In the genomic region with DNA sequence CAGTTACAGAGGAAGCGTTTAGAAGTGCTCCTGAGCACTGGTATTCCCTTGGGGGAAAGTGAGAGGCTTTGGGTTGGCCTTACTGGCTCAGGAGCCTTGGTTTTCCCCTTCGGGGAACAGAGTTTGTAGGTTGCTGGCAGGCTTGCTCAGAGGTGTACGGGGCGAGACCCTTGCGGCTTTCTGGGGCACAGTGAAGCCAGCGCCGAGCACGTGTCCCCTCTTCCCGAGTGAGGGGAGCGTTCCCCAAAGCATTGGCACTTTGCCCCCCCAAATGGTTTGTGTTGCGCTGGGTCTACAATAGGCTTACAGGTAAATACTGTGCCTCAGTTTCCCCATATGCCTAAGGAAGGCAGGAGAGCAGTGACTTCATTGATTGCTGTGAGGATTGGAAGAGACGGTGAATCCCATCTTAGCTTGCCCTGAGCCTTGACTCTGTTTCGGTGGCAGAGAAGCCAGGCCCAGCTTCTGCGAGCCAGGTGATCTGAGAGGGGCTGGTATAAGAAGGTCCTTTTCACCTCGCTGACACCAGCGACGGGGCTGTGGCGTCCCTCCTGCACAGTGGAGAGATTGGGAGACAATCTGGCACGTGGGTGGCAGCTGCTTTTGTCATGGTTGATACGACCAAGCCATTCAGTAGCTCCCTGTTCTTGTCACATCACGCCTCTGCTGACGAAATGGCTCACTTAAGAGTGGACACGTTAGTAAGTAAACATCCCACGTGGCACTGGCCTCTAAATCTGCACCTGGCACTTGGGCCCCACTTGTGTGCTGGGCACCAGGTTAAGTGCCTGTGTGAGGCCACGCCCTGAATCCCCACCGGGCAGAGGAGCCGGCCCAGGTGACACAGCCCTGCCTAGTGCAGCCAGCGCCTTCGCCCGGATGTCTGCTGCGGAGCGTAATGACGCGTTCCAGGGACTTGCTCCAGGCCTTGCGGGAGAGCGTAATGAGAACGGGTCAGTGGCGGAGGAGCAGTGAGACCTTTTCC, we compare ENCODE assay signal across 16 cellular contexts. TPM values are rescaled to one million over a fixed set of nuclear protein-coding genes. Genes with fewer than 3 reads are reported as not detected.
DNase-seq lines count a peak whose midpoint lies in the region; ATAC-seq and TF ChIP-seq lines count a peak whose summit lies in the region.
"Had no signal": no experiment of that assay in that cellular context is flagged by ENCODE, and none has a peak within 500 bp of the region (broad histone marks: within the 10 kb centered on the region; RNA-seq: fewer than 3 reads in every experiment).

No MANE protein-coding gene starts in this region.

- H3K9ac ChIP-seq in endodermal cell (ENCODE audit: extremely low read depth, low read length, poor library complexity, severe bottlenecking) = no peak overlapping the region

- no peak for ATAC-seq in HG02981 (IDR thresholded peaks at IDR 0.05; ENCODE audit: unreplicated experiment)
- ATAC-seq: gastroesophageal sphincter, psoas muscle had no signal

- DNase-seq in activated effector memory CD4-positive, alpha-beta T cell treated with anti-CD3 and anti-CD28 coated beads, Interleukin-2, amount 50 U/mL, for 16 hours = peak; percentile 55
- no peak for DNase-seq in activated effector memory CD4-positive, alpha-beta T cell treated with Interleukin-2 at 50 U/mL for 16 hours
- DNase-seq in NCI-H2107 (lab: John Stamatoyannopoulos, UW) = peak; percentile 22
- peak; percentile 43 for DNase-seq in endodermal cell
- peak; percentile 5 for DNase-seq in stomach
- no peak for DNase-seq in HuH-7.5 (ENCODE audit: low spot score)
- DNase-seq in HT-29 (ENCODE audit: low spot score) = no peak
- DNase-seq: activated CD4-positive, alpha-beta memory T cell treated with anti-CD3 and anti-CD28 coated beads, Interleukin-2, amount 10 ng/mL, durations not matched to agents 7 days and 5 days; NCI-H526; psoas muscle; Right ventricle myocardium superior; T1000; thyroid gland had no signal

- TF ChIP-seq CTCF in endodermal cell (conservative IDR thresholded peaks at IDR 0.05) = no peak
- TF ChIP-seq CTCF in stomach (IDR thresholded peaks at IDR 0.05) = no peak

- WGBS in endodermal cell (ENCODE audit: insufficient coverage in 1 of 2, insufficient read length in 1 of 2), 2 experiments = 93% methylated on average over 34 to 38 of the region's 38 CpGs
- 82 to 90% (median 87%) methylated on average over 32 to 38 of the region's 38 CpGs for WGBS in stomach, 5 donors

- intact Hi-C loops in stomach (cut with DNase I; ENCODE audit: low total_unique reads) = no loop called here

- H3K27ac Mint-ChIP-seq in endodermal cell = no peak overlapping the region
- H3K27ac Mint-ChIP-seq: activated CD4-positive, alpha-beta memory T cell treated with anti-CD3 and anti-CD28 coated beads, Interleukin-2, amount 10 ng/mL, durations not matched to agents 7 days and 5 days had no signal

- no peaks in the 10 kb centered on the region for H3K36me3 ChIP-seq in endodermal cell (ENCODE audit: control insufficient read depth, insufficient read depth, low read length)
- no peaks in the 10 kb centered on the region for H3K36me3 ChIP-seq in stomach
- H3K36me3 ChIP-seq: gastroesophageal sphincter, thyroid gland had no signal

- H3K4me3 ChIP-seq in endodermal cell (ENCODE audit: low read length) (no peak overlapping the region), stomach (no peak overlapping the region)
- H3K4me3 ChIP-seq: gastroesophageal sphincter, psoas muscle, thyroid gland had no signal

- H3K27me3 ChIP-seq in endodermal cell (ENCODE audit: control insufficient read depth, insufficient read depth, low read length, poor library complexity, severe bottlenecking) (no peaks in the 10 kb centered on the region), stomach (peaks cover 0 to 12% (median 0%) of the 10 kb centered on the region in 3 donors)
- H3K27me3 ChIP-seq: thyroid gland had no signal

- peaks cover 13% of the 10 kb centered on the region for H3K4me1 Mint-ChIP-seq in endodermal cell
- H3K4me1 Mint-ChIP-seq: activated CD4-positive, alpha-beta memory T cell treated with anti-CD3 and anti-CD28 coated beads, Interleukin-2, amount 10 ng/mL, durations not matched to agents 7 days and 5 days had no signal

- no peaks in the 10 kb centered on the region for H3K9me3 Mint-ChIP-seq in endodermal cell

- H3K36me3 Mint-ChIP-seq in endodermal cell (ENCODE audit: low read depth) = no peaks in the 10 kb centered on the region

- H3K27ac ChIP-seq in endodermal cell (ENCODE audit: low read depth, low read length) = no peak overlapping the region
- no peak overlapping the region for H3K27ac ChIP-seq in stomach
- H3K27ac ChIP-seq: gastroesophageal sphincter, psoas muscle, thyroid gland had no signal

- TF ChIP-seq EP300 in stomach (IDR thresholded peaks at IDR 0.05) = no peak

- no peak for TF ChIP-seq POLR2A in stomach (IDR thresholded peaks at IDR 0.05)

- H3K27me3 Mint-ChIP-seq in endodermal cell (ENCODE audit: insufficient read depth) = no peaks in the 10 kb centered on the region
- H3K27me3 Mint-ChIP-seq: brain had no signal

- H3K4me1 ChIP-seq in endodermal cell (ENCODE audit: control insufficient read depth, insufficient read depth, low read length) (peaks cover 4% of the 10 kb centered on the region), stomach (no peaks in the 10 kb centered on the region)
- H3K4me1 ChIP-seq: gastroesophageal sphincter, psoas muscle, thyroid gland had no signal

- no peak overlapping the region for H3K4me3 Mint-ChIP-seq in endodermal cell
- H3K4me3 Mint-ChIP-seq: activated CD4-positive, alpha-beta memory T cell treated with anti-CD3 and anti-CD28 coated beads, Interleukin-2, amount 10 ng/mL, durations not matched to agents 7 days and 5 days; brain had no signal

- H3K9me3 ChIP-seq in endodermal cell (ENCODE audit: control insufficient read depth, low read length) (no peaks in the 10 kb centered on the region), stomach (no peaks in the 10 kb centered on the region)
- H3K9me3 ChIP-seq: gastroesophageal sphincter, psoas muscle, thyroid gland had no signal

RNA-seq across cellular contexts. Expression of gene MEAK7, which starts 55.0 kb away (rescaled TPM):
- 10 to 100 TPM; 30.3 to 34.9 TPM for total RNA-seq in endodermal cell
- polyA plus RNA-seq in endodermal cell (2013, experiment 1 of 2) = 16.1 TPM
- polyA plus RNA-seq in endodermal cell (2013, experiment 2 of 2) = 12.1 TPM
- total RNA-seq in stomach = 10 to 100 TPM in 2 of 5 donors, 1 to 10 TPM in 3; 5.8 to 21.1 (median 9.4) TPM
- 1 to 10 TPM; 3.9 to 7.0 (median 6.8) TPM for polyA plus RNA-seq in stomach
- total RNA-seq in HT-29 (2014; rRNA removed; shearing (Covaris generic)) = 7.4 and 11.3 TPM in 2 replicates

Comparison
In these comparisons a context has a peak if more than half of its experiments do, and no peak if none do; other contexts are left out.
1. DNase-seq: peak in activated effector memory CD4-positive, alpha-beta T cell treated with anti-CD3 and anti-CD28 coated beads, Interleukin-2, amount 50 U/mL, for 16 hours (single experiment), NCI-H2107 (single experiment), endodermal cell (single experiment) and stomach (single experiment); none in activated effector memory CD4-positive, alpha-beta T cell treated with Interleukin-2 at 50 U/mL for 16 hours (single experiment), HuH-7.5 (single experiment) and HT-29 (single experiment).